1 cellular context compared by ENCODE assay signal in genomic region chr15:40397688-40398412, GRCh38.
TF ChIP-seq lines count a peak whose summit lies in the region.

No MANE protein-coding gene starts in this region.

TF ChIP-seq in IMR-90, 13 proteins besides CTCF, POLR2A, EP300 and RAD21:
- 0 out of 2 replicates have a peak, but pooled peaks have one; percentile 16 for TF ChIP-seq MAFK (IDR thresholded peaks at IDR 0.05; ENCODE audit: low read depth, low read length)
- no peak for TF ChIP-seq USF2 (IDR thresholded peaks at IDR 0.05; ENCODE audit: low read depth, low read length)
